In genomic region chr13:99501135-99501951, GRCh38 we compare ENCODE assay signal across 8 cellular contexts. TPM values are rescaled to one million over a fixed set of nuclear protein-coding genes. Genes with fewer than 3 reads are reported as not detected.
DNase-seq lines count a peak whose midpoint lies in the region; ATAC-seq and TF ChIP-seq lines count a peak whose summit lies in the region.

TSS of gene TM9SF2 (plus strand) at chr13:99501472. CDS start at chr13:99501607, 135 bp downstream.

- no CpG with 5 or more reads among the region's 61 CpGs for WGBS in trophoblast cell (ENCODE audit: extremely low coverage, insufficient coverage, insufficient read length)
- WGBS in transverse colon (ENCODE audit: low coverage in 1 of 2), 2 donors: 0 to 1% methylated on average over 4 to 61 of the region's 61 CpGs

- H3K27me3 ChIP-seq in adipocyte (replicated peaks; ENCODE audit: control insufficient read depth, insufficient read depth, low read length) (no peaks in the 10 kb centered on the region), cardiac muscle cell (no peaks in the 10 kb centered on the region), trophoblast cell (ENCODE audit: insufficient read depth, low read length) (no peaks in the 10 kb centered on the region), transverse colon (no peaks in the 10 kb centered on the region)

- peak within 1 kb of the TSS; percentile 88 for H4K12ac ChIP-seq in trophoblast cell (ENCODE audit: low read depth, low read length)

- H3K9ac ChIP-seq in adipocyte (ENCODE audit: low read length) (peak within 1 kb of the TSS; percentile 97), trophoblast cell (ENCODE audit: low read length) (peak within 1 kb of the TSS; percentile 88)

- H2BK12ac ChIP-seq in trophoblast cell (ENCODE audit: low read length): no peak within 1 kb of the TSS

- H3K14ac ChIP-seq in trophoblast cell (ENCODE audit: low read length): peak within 1 kb of the TSS; percentile 96

- TF ChIP-seq CTCF in GM12865 (IDR thresholded peaks at IDR 0.05; ENCODE audit: insufficient read depth, low read depth, low read length, missing control alignments) (no peak), cardiac muscle cell (IDR thresholded peaks at IDR 0.05; ENCODE audit: low read depth, low read length) (no peak), transverse colon (IDR thresholded peaks at IDR 0.05) (peak in 1 of 5 experiments; percentile 5)

- H3K4me1 ChIP-seq in adipocyte (ENCODE audit: control insufficient read depth, insufficient read depth, low read length) (peaks cover 45% of the 10 kb centered on the region), cardiac muscle cell (ENCODE audit: low read depth) (peaks cover 14% of the 10 kb centered on the region), trophoblast cell (ENCODE audit: control insufficient read depth in 1 of 2, insufficient read depth in 2 of 2, low read length in 2 of 2) (peaks cover 2 to 8% of the 10 kb centered on the region in 2 experiments), transverse colon (peaks cover 11 to 82% (median 46%) of the 10 kb centered on the region in 4 donors)

- H3K36me3 ChIP-seq in adipocyte (ENCODE audit: control insufficient read depth, insufficient read depth, low read length, severe bottlenecking) (no peaks in the 10 kb centered on the region), cardiac muscle cell (no peaks in the 10 kb centered on the region), trophoblast cell (ENCODE audit: control insufficient read depth in 1 of 2, insufficient read depth in 2 of 2, low read length in 2 of 2) (no peaks in the 10 kb centered on the region), transverse colon (no peaks in the 10 kb centered on the region)

- peak within 1 kb of the TSS; percentile 86 for H3K18ac ChIP-seq in trophoblast cell (ENCODE audit: low read length)

- in situ Hi-C loops in transverse colon (cut with MboI; ENCODE audit: low pct_ligation_motif_present in 1 of 4, low pct_unique_long_range_greater_than_20kb in 1 of 4, low sequenced_read_pairs in 3 of 4): loop anchor here in 1 of 4 donors (25.0 kb wide), 1 partner anchor 111 kb away; the partner anchor contains the start of gene CLYBL

- H2AFZ ChIP-seq in trophoblast cell (ENCODE audit: insufficient read depth, low read length, poor library complexity): peak within 1 kb of the TSS; percentile 98

- H3K4ac ChIP-seq in trophoblast cell (ENCODE audit: low read depth, low read length): peak within 1 kb of the TSS; percentile 90

- H3K79me1 ChIP-seq in trophoblast cell (ENCODE audit: low read length): peaks cover 19% of the 10 kb centered on the region

- peak within 1 kb of the TSS; percentile 74 for H3K4me3 ChIP-seq in GM12865 (ENCODE audit: low read depth, low read length)
- H3K4me3 ChIP-seq in adipocyte (ENCODE audit: low read length): peak within 1 kb of the TSS; percentile 99
- peak within 1 kb of the TSS; percentile 79 for H3K4me3 ChIP-seq in cardiac muscle cell
- H3K4me3 ChIP-seq in trophoblast cell (ENCODE audit: low read depth, low read length): peak within 1 kb of the TSS; percentile 96
- peak within 1 kb of the TSS; percentile 69 to 98 (median 92) for H3K4me3 ChIP-seq in transverse colon

- no peak within 1 kb of the TSS for H3K23ac ChIP-seq in trophoblast cell (ENCODE audit: low read length)

- TF ChIP-seq EP300 in transverse colon (IDR thresholded peaks at IDR 0.05; ENCODE audit: low read depth): no peak

- H4K8ac ChIP-seq in trophoblast cell (ENCODE audit: low read depth, low read length): peak within 1 kb of the TSS; percentile 92

- peak; percentile 89 for TF ChIP-seq POLR2A in transverse colon (IDR thresholded peaks at IDR 0.05)

- H4K91ac ChIP-seq in trophoblast cell (ENCODE audit: low read depth, low read length): peak within 1 kb of the TSS; percentile 85

- peak; percentile 53 for ATAC-seq in HG02763 (IDR thresholded peaks at IDR 0.05; ENCODE audit: unreplicated experiment)

- DNase-seq in GM12865 (ENCODE audit: low read depth) (peak; percentile 99), NCI-H1436 (lab: John Stamatoyannopoulos, UW) (peak; percentile 95), T follicular helper cell (ENCODE audit: low read depth) (peak; percentile 96), adipocyte (ENCODE audit: low read depth) (peak; percentile 98), cardiac muscle cell (ENCODE audit: low read depth in 1 of 2, low spot score in 1 of 2) (peak; percentile 96 to 98), trophoblast cell (peak; percentile 97 to 99), transverse colon (peak; percentile 99)

- H3K27ac ChIP-seq in cardiac muscle cell (peak within 1 kb of the TSS; percentile 96), trophoblast cell (ENCODE audit: low read depth, low read length) (peak within 1 kb of the TSS; percentile 76), transverse colon (peak within 1 kb of the TSS; percentile 92 to 97 (median 96))

- H2BK120ac ChIP-seq in trophoblast cell (ENCODE audit: insufficient read depth, low read length, poor library complexity): peak within 1 kb of the TSS; percentile 70

- peak within 1 kb of the TSS; percentile 50 for H2AK5ac ChIP-seq in trophoblast cell (ENCODE audit: low read length)

- intact Hi-C loops in transverse colon (cut with DNase I; ENCODE audit: low total_unique reads): loop anchor here (10.0 kb wide), 1 partner anchor 1697 kb away; no protein-coding TSS in a partner anchor

- H2BK5ac ChIP-seq in trophoblast cell (ENCODE audit: low read depth, low read length, poor library complexity): peak within 1 kb of the TSS; percentile 88

- peak within 1 kb of the TSS; percentile 73 for H3K4me2 ChIP-seq in trophoblast cell (ENCODE audit: low read length)

- peaks cover 13% of the 10 kb centered on the region for H3K79me2 ChIP-seq in trophoblast cell (ENCODE audit: control insufficient read depth, insufficient read depth, low read length, poor library complexity)

- H3K9me3 ChIP-seq in adipocyte (ENCODE audit: control insufficient read depth, low read length): no peaks in the 10 kb centered on the region
- H3K9me3 ChIP-seq in cardiac muscle cell (ENCODE audit: low read depth): no peaks in the 10 kb centered on the region
- H3K9me3 ChIP-seq in trophoblast cell (ENCODE audit: insufficient read depth, low read depth, low read length): peaks cover 1% of the 10 kb centered on the region
- no peaks in the 10 kb centered on the region for H3K9me3 ChIP-seq in transverse colon

RNA-seq across cellular contexts. Expression of gene TM9SF2, which starts in this region (rescaled TPM):
- 60.5 and 75.3 TPM in 2 replicates for total RNA-seq in cardiac muscle cell
- polyA plus RNA-seq in cardiac muscle cell: 113 and 130 TPM in 2 replicates
- 141 and 148 TPM in 2 replicates for polyA plus RNA-seq in trophoblast cell (2013)
- total RNA-seq in transverse colon: 100 to 1,000 TPM in 2 of 4 donors, 10 to 100 TPM in 2; 27.9 to 171 (median 116) TPM

Comparison
In these comparisons a context has a peak if more than half of its experiments do, and no peak if none do; other contexts are left out.
1. Peak in every context shown above with its lines: DNase-seq, ATAC-seq, H3K4me3 ChIP-seq and H3K27ac ChIP-seq.